13 cellular contexts compared by ENCODE assay signal in the genomic region with DNA sequence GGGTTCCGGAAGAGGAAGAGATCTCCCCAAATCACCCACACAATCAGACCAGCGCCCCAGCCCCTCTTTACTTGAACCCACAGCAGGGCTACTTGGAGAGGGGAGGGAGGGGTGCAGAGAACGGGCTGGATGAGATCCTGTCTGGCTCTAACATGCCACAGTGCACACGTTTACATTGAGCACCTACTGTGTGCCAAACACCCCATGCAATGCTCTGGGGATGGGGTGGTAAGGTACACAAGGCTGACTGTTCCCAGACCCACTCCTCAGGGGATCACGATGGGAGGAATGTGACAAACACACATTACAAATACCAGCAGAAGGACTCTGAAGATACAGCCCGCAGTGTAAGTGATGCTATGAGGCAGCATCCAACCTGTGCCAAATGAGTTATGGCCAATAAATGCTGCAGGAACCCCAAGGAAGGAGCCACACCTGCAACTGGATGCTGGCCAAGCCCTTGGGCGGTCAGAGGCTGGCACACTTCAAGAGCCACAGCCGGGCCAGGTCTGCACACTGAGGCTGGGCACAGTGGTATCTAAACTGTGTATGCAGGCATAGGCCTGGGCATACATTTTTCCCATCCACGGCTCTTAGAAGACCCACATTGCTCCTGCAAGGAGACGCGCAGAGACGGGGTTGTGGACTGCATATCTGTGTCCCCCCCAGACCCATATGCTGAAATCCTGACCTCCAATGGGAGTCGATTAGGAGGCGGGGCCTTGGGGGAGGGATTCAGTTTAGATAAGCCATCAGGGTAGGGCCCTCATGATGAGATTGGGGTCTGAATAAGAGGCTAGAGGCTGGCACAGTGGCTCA. TPM values are rescaled to one million over a fixed set of nuclear protein-coding genes. Genes with fewer than 3 reads are reported as not detected.
DNase-seq lines count a peak whose midpoint lies in the region; ATAC-seq and TF ChIP-seq lines count a peak whose summit lies in the region.
"Had no signal": no experiment of that assay in that cellular context is flagged by ENCODE, and none has a peak within 500 bp of the region (broad histone marks: within the 10 kb centered on the region; RNA-seq: fewer than 3 reads in every experiment).

No MANE protein-coding gene starts in this region.

- H3K36me3 Mint-ChIP-seq in activated naive CD8-positive, alpha-beta T cell treated with anti-CD3 and anti-CD28 coated beads, Interleukin-2, amount 10 ng/mL, durations not matched to agents 7 days and 5 days: peaks cover 48% of the 10 kb centered on the region

- intact Hi-C loops in lower lobe of right lung (cut with DNase I): no loop called here

- DNase-seq in AG20443 (ENCODE audit: low spot score): peak; percentile 14
- DNase-seq in H7: peak; percentile 36
- no peak for DNase-seq in activated naive CD8-positive, alpha-beta T cell treated with anti-CD3 and anti-CD28 coated beads, Interleukin-2, amount 10 ng/mL, durations not matched to agents 7 days and 5 days
- peak; percentile 69 for DNase-seq in lower lobe of right lung
- no peak for DNase-seq in iPS-NIHi11 (ENCODE audit: low spot score)
- no peak for DNase-seq in hypothalamus (lab: John Stamatoyannopoulos, UW)
- DNase-seq in activated CD4-positive, CD25-positive, alpha-beta regulatory T cell treated with anti-CD3 and anti-CD28 coated beads, Interleukin-2, amount 50 U/mL, for 72 hours: no peak
- no peak for DNase-seq in stimulated activated CD4-positive, alpha-beta T cell treated with anti-CD3 and anti-CD28 coated beads, Interleukin-4, amount 100 ng/mL, for 1 hour
- DNase-seq: activated CD4-positive, alpha-beta T cell treated with anti-CD3 and anti-CD28 coated beads for 4 hours; stimulated activated CD4-positive, alpha-beta T cell treated with anti-CD3 and anti-CD28 coated beads, Interleukin-4, amount 100 ng/mL, for 24 hours; testis had no signal

- no peaks in the 10 kb centered on the region for H3K9me3 ChIP-seq in lower lobe of right lung
- H3K9me3 ChIP-seq: psoas muscle, testis had no signal

- H3K27me3 ChIP-seq in H7 (ENCODE audit: control insufficient read depth, insufficient read depth, low read length): peaks cover 14% of the 10 kb centered on the region
- H3K27me3 ChIP-seq in lower lobe of right lung (ENCODE audit: low read depth): peaks cover 7% of the 10 kb centered on the region
- H3K27me3 ChIP-seq: testis had no signal

- peak overlapping the region; percentile 74 for H3K27ac ChIP-seq in lower lobe of right lung
- H3K27ac ChIP-seq: psoas muscle, testis had no signal

- no peak for ATAC-seq in activated naive CD8-positive, alpha-beta T cell treated with anti-CD3 and anti-CD28 coated beads, Interleukin-2, amount 10 ng/mL, durations not matched to agents 7 days and 5 days (ENCODE audit: low read depth)
- ATAC-seq in lower lobe of right lung: peak; percentile 51 to 58
- ATAC-seq: psoas muscle, Right ventricle myocardium inferior had no signal

- H3K4me3 ChIP-seq in H7 (ENCODE audit: insufficient read depth, low read depth, low read length) (no peak overlapping the region), lower lobe of right lung (no peak overlapping the region)
- H3K4me3 ChIP-seq: psoas muscle, testis had no signal

- H3K4me1 Mint-ChIP-seq in activated naive CD8-positive, alpha-beta T cell treated with anti-CD3 and anti-CD28 coated beads, Interleukin-2, amount 10 ng/mL, durations not matched to agents 7 days and 5 days: peaks cover 76% of the 10 kb centered on the region

- no peaks in the 10 kb centered on the region for H3K9me3 Mint-ChIP-seq in activated naive CD8-positive, alpha-beta T cell treated with anti-CD3 and anti-CD28 coated beads, Interleukin-2, amount 10 ng/mL, durations not matched to agents 7 days and 5 days

- peak overlapping the region; percentile 76 for H3K27ac Mint-ChIP-seq in activated naive CD8-positive, alpha-beta T cell treated with anti-CD3 and anti-CD28 coated beads, Interleukin-2, amount 10 ng/mL, durations not matched to agents 7 days and 5 days

- peak overlapping the region; percentile 71 for H3K4me3 Mint-ChIP-seq in activated naive CD8-positive, alpha-beta T cell treated with anti-CD3 and anti-CD28 coated beads, Interleukin-2, amount 10 ng/mL, durations not matched to agents 7 days and 5 days

- no peaks in the 10 kb centered on the region for H3K27me3 Mint-ChIP-seq in activated naive CD8-positive, alpha-beta T cell treated with anti-CD3 and anti-CD28 coated beads, Interleukin-2, amount 10 ng/mL, durations not matched to agents 7 days and 5 days

- H3K36me3 ChIP-seq in H7 (replicated peaks; ENCODE audit: control insufficient read depth, insufficient read depth, low read length) (no peaks in the 10 kb centered on the region), lower lobe of right lung (no peaks in the 10 kb centered on the region)

- POLR2A ChIA-PET in activated naive CD8-positive, alpha-beta T cell treated with anti-CD3 and anti-CD28 coated beads, Interleukin-2, amount 10 ng/mL, durations not matched to agents 7 days and 5 days (lab: Charles Lee): interaction anchor here (0.6 kb wide), 1 partner anchor 32 kb away, joined by 3 read pairs; no protein-coding TSS in a partner anchor

- peaks cover 17% of the 10 kb centered on the region for H3K4me1 ChIP-seq in lower lobe of right lung
- H3K4me1 ChIP-seq: psoas muscle had no signal

- TF ChIP-seq CTCF in lower lobe of right lung (IDR thresholded peaks at IDR 0.05): no peak

RNA-seq across cellular contexts. Expression of gene SPOCK2, which starts 6.4 kb away (rescaled TPM):
- total RNA-seq in H7 (2014; rRNA removed; shearing (Covaris generic)): 1.3 TPM in 2 replicates
- total RNA-seq in activated naive CD8-positive, alpha-beta T cell treated with anti-CD3 and anti-CD28 coated beads, Interleukin-2, amount 10 ng/mL, durations not matched to agents 7 days and 5 days: 100 to 1,000 TPM; 370 to 371 TPM
- 108 TPM for total RNA-seq in lower lobe of right lung

Comparison
In these comparisons a context has a peak if more than half of its experiments do, and no peak if none do; other contexts are left out.
1. DNase-seq: peak in AG20443 (single experiment), H7 (single experiment) and lower lobe of right lung (single experiment); none in activated naive CD8-positive, alpha-beta T cell treated with anti-CD3 and anti-CD28 coated beads, Interleukin-2, amount 10 ng/mL, durations not matched to agents 7 days and 5 days (single experiment), iPS-NIHi11 (single experiment), hypothalamus (0 of 51), activated CD4-positive, CD25-positive, alpha-beta regulatory T cell treated with anti-CD3 and anti-CD28 coated beads, Interleukin-2, amount 50 U/mL, for 72 hours (single experiment) and stimulated activated CD4-positive, alpha-beta T cell treated with anti-CD3 and anti-CD28 coated beads, Interleukin-4, amount 100 ng/mL, for 1 hour (single experiment).
2. RNA of gene SPOCK2, which starts 6.4 kb away (total RNA-seq): 370 to 371 TPM in activated naive CD8-positive, alpha-beta T cell treated with anti-CD3 and anti-CD28 coated beads, Interleukin-2, amount 10 ng/mL, durations not matched to agents 7 days and 5 days and 108 TPM in lower lobe of right lung (single experiment); 1.3 TPM in H7; every median in the first group is over 10 times any median in the second.